8 cellular contexts compared by ENCODE assay signal in genomic region chr6:139764498-139764986, GRCh38.
A peak's percentile ranks its signal among the peaks of the same experiment; 100 is the strongest.
DNase-seq lines count a peak whose midpoint lies in the region; ATAC-seq, FAIRE-seq and TF ChIP-seq lines count a peak whose summit lies in the region.

No MANE protein-coding gene starts in this region.

- no peaks in the 10 kb centered on the region for H3K36me3 Mint-ChIP-seq in activated naive CD8-positive, alpha-beta T cell treated with anti-CD3 and anti-CD28 coated beads, Interleukin-2, amount 10 ng/mL, durations not matched to agents 7 days and 5 days
- H3K36me3 Mint-ChIP-seq in activated naive CD4-positive, alpha-beta T cell treated with anti-CD3 and anti-CD28 coated beads for 36 hours (ENCODE audit: low read depth) = no peaks in the 10 kb centered on the region

- no peaks in the 10 kb centered on the region for H3K27me3 Mint-ChIP-seq in activated naive CD8-positive, alpha-beta T cell treated with anti-CD3 and anti-CD28 coated beads, Interleukin-2, amount 10 ng/mL, durations not matched to agents 7 days and 5 days
- no peaks in the 10 kb centered on the region for H3K27me3 Mint-ChIP-seq in activated naive CD4-positive, alpha-beta T cell treated with anti-CD3 and anti-CD28 coated beads for 36 hours (ENCODE audit: low read depth)

- peak; percentile 50 for ATAC-seq in activated naive CD8-positive, alpha-beta T cell treated with anti-CD3 and anti-CD28 coated beads, Interleukin-2, amount 10 ng/mL, durations not matched to agents 7 days and 5 days (ENCODE audit: low read depth)
- ATAC-seq in left ventricle myocardium superior = peak; percentile 96

- TF ChIP-seq POLR2A in GM12891 (IDR thresholded peaks at IDR 0.05; ENCODE audit: low read depth, low read length) = no peak

- peak; percentile 69 for FAIRE-seq in GM12891 (lab: Jason Lieb, UNC)

- H3K9me3 Mint-ChIP-seq in activated naive CD8-positive, alpha-beta T cell treated with anti-CD3 and anti-CD28 coated beads, Interleukin-2, amount 10 ng/mL, durations not matched to agents 7 days and 5 days = no peaks in the 10 kb centered on the region
- H3K9me3 Mint-ChIP-seq in activated naive CD4-positive, alpha-beta T cell treated with anti-CD3 and anti-CD28 coated beads for 36 hours = no peaks in the 10 kb centered on the region

- H3K4me3 ChIP-seq in skeletal muscle cell (ENCODE audit: low read depth, low read length) = no peak overlapping the region

- intact Hi-C loops in left ventricle myocardium superior (cut with micrococcal nuclease) = no loop called here
- intact Hi-C loops in activated naive CD4-positive, alpha-beta T cell treated with anti-CD3 and anti-CD28 coated beads for 36 hours (cut with micrococcal nuclease) = loop anchor here (5.0 kb wide), 1 partner anchor 392 kb away; the partner anchor contains the start of gene CITED2

- CTCF ChIA-PET in activated naive CD4-positive, alpha-beta T cell treated with anti-CD3 and anti-CD28 coated beads for 36 hours (lab: Charles Lee) = no interaction called here

- DNase-seq in GM12891 (ENCODE audit: insufficient read length, low spot score) (no peak), H4 (ENCODE audit: low spot score) (peak; percentile 64), Kasumi-1 (lab: John Stamatoyannopoulos, UW) (peak; percentile 83 to 86), left ventricle myocardium superior (no peak), skeletal muscle cell (ENCODE audit: low read depth) (peak; percentile 99), NCI-H345 treated with DMSO at 0.1 percent for 48 hours (lab: John Stamatoyannopoulos, UW; ENCODE audit: unreplicated experiment) (no peak)
- DNase-seq in activated naive CD8-positive, alpha-beta T cell treated with anti-CD3 and anti-CD28 coated beads, Interleukin-2, amount 10 ng/mL, durations not matched to agents 7 days and 5 days = no peak
- DNase-seq in activated naive CD4-positive, alpha-beta T cell treated with anti-CD3 and anti-CD28 coated beads for 36 hours = no peak

- H3K27ac Mint-ChIP-seq in activated naive CD8-positive, alpha-beta T cell treated with anti-CD3 and anti-CD28 coated beads, Interleukin-2, amount 10 ng/mL, durations not matched to agents 7 days and 5 days = no peak overlapping the region
- no peak overlapping the region for H3K27ac Mint-ChIP-seq in activated naive CD4-positive, alpha-beta T cell treated with anti-CD3 and anti-CD28 coated beads for 36 hours

- POLR2A ChIA-PET in activated naive CD8-positive, alpha-beta T cell treated with anti-CD3 and anti-CD28 coated beads, Interleukin-2, amount 10 ng/mL, durations not matched to agents 7 days and 5 days (lab: Charles Lee) = no interaction called here

- H3K4me3 Mint-ChIP-seq in activated naive CD8-positive, alpha-beta T cell treated with anti-CD3 and anti-CD28 coated beads, Interleukin-2, amount 10 ng/mL, durations not matched to agents 7 days and 5 days = no peak overlapping the region
- no peak overlapping the region for H3K4me3 Mint-ChIP-seq in activated naive CD4-positive, alpha-beta T cell treated with anti-CD3 and anti-CD28 coated beads for 36 hours

- peaks cover 5% of the 10 kb centered on the region for H3K4me1 Mint-ChIP-seq in activated naive CD8-positive, alpha-beta T cell treated with anti-CD3 and anti-CD28 coated beads, Interleukin-2, amount 10 ng/mL, durations not matched to agents 7 days and 5 days
- H3K4me1 Mint-ChIP-seq in activated naive CD4-positive, alpha-beta T cell treated with anti-CD3 and anti-CD28 coated beads for 36 hours (ENCODE audit: low read depth) = peaks cover 9% of the 10 kb centered on the region

TF ChIP-seq in GM12891, 5 proteins besides CTCF, POLR2A, EP300 and RAD21:
- TF ChIP-seq SPI1 (IDR thresholded peaks at IDR 0.05; ENCODE audit: low read depth, low read length) (peak; percentile 96), POLR2AphosphoS5 (IDR thresholded peaks at IDR 0.05; ENCODE audit: low read depth, low read length) (no peak)

Comparison
In these comparisons a context has a peak if more than half of its experiments do, and no peak if none do; other contexts are left out.
1. DNase-seq: peak in H4 (single experiment), Kasumi-1 (2 of 2) and skeletal muscle cell (single experiment); none in GM12891 (single experiment), activated naive CD8-positive, alpha-beta T cell treated with anti-CD3 and anti-CD28 coated beads, Interleukin-2, amount 10 ng/mL, durations not matched to agents 7 days and 5 days (single experiment), left ventricle myocardium superior (single experiment), NCI-H345 treated with DMSO at 0.1 percent for 48 hours (single experiment) and activated naive CD4-positive, alpha-beta T cell treated with anti-CD3 and anti-CD28 coated beads for 36 hours (single experiment).